In the genomic region with DNA sequence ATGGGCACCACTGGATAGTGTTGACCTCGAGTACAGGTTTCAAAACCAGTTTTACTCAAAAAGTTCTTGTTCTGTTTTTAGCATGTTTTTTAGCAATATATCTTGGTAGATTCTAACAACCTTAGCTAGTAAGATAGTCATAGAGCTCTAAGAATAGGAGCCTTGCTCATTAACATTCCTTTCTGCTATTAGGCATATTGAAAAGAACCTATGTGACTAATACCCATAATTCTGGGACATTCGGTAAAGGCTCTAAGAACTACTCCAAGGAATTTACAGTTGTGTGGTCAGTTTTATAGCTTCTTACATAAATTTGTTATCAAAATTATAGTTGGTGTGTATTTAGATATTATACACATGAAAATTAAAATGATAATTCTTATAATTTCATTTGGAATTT, we compare ENCODE assay signal across 14 cellular contexts. TPM values are rescaled to one million over a fixed set of nuclear protein-coding genes. Genes with fewer than 3 reads are reported as not detected.
DNase-seq lines count a peak whose midpoint lies in the region; ATAC-seq and TF ChIP-seq lines count a peak whose summit lies in the region.
"Had no signal": no experiment of that assay in that cellular context is flagged by ENCODE, and none has a peak within 500 bp of the region (broad histone marks: within the 10 kb centered on the region; RNA-seq: fewer than 3 reads in every experiment).

No MANE protein-coding gene starts in this region.

- peak overlapping the region; percentile 85 for H3K27ac Mint-ChIP-seq in activated CD4-positive, alpha-beta memory T cell treated with anti-CD3 and anti-CD28 coated beads for 36 hours
- H3K27ac Mint-ChIP-seq in activated CD4-positive, alpha-beta memory T cell treated with anti-CD3 and anti-CD28 coated beads, Interleukin-2, amount 10 ng/mL, durations not matched to agents 7 days and 5 days, result no peak overlapping the region
- H3K27ac Mint-ChIP-seq in activated B cell treated with CpG ODN at 0.5 μM for 24 hours (peak overlapping the region; percentile 82), mesothelial cell of epicardium (peak overlapping the region; percentile 44)
- H3K27ac Mint-ChIP-seq: neural progenitor cell, type B pancreatic cell had no signal

- no peaks in the 10 kb centered on the region for H3K27me3 ChIP-seq in thymus (ENCODE audit: control insufficient read depth, insufficient read depth)
- H3K27me3 ChIP-seq: breast epithelium, neural progenitor cell had no signal

- intact Hi-C loops in activated CD4-positive, alpha-beta memory T cell treated with anti-CD3 and anti-CD28 coated beads for 36 hours (cut with micrococcal nuclease), result loop anchor here (5.0 kb wide), 1 partner anchor 212 kb away; no protein-coding TSS in a partner anchor
- intact Hi-C loops in activated B cell treated with CpG ODN at 0.5 μM for 24 hours (cut with micrococcal nuclease), result no loop called here

- WGBS in thymus, result 93% methylated on average over 2 of the region's 2 CpGs

- no peaks in the 10 kb centered on the region for H3K9me3 ChIP-seq in thymus (ENCODE audit: control insufficient read depth)
- H3K9me3 ChIP-seq: breast epithelium had no signal

- no peaks in the 10 kb centered on the region for H3K27me3 Mint-ChIP-seq in activated CD4-positive, alpha-beta memory T cell treated with anti-CD3 and anti-CD28 coated beads for 36 hours
- H3K27me3 Mint-ChIP-seq in activated CD4-positive, alpha-beta memory T cell treated with anti-CD3 and anti-CD28 coated beads, Interleukin-2, amount 10 ng/mL, durations not matched to agents 7 days and 5 days, result no peaks in the 10 kb centered on the region
- no peaks in the 10 kb centered on the region for H3K27me3 Mint-ChIP-seq in activated B cell treated with CpG ODN at 0.5 μM for 24 hours
- H3K27me3 Mint-ChIP-seq in mesothelial cell of epicardium (ENCODE audit: low read depth), result no peaks in the 10 kb centered on the region
- H3K27me3 Mint-ChIP-seq: type B pancreatic cell had no signal

- H3K9me3 Mint-ChIP-seq in activated CD4-positive, alpha-beta memory T cell treated with anti-CD3 and anti-CD28 coated beads for 36 hours, result no peaks in the 10 kb centered on the region
- H3K9me3 Mint-ChIP-seq in activated CD4-positive, alpha-beta memory T cell treated with anti-CD3 and anti-CD28 coated beads, Interleukin-2, amount 10 ng/mL, durations not matched to agents 7 days and 5 days, result peaks cover 3% of the 10 kb centered on the region
- H3K9me3 Mint-ChIP-seq in activated B cell treated with CpG ODN at 0.5 μM for 24 hours (no peaks in the 10 kb centered on the region), mesothelial cell of epicardium (peaks cover 7% of the 10 kb centered on the region)
- H3K9me3 Mint-ChIP-seq: neural progenitor cell, type B pancreatic cell had no signal

- H3K4me3 ChIP-seq in thymus (ENCODE audit: low read length), result no peak overlapping the region
- H3K4me3 ChIP-seq: breast epithelium, K562, neural progenitor cell had no signal

- peaks cover 31% of the 10 kb centered on the region for H3K4me1 ChIP-seq in thymus (ENCODE audit: control insufficient read depth, insufficient read depth, low read length)
- H3K4me1 ChIP-seq: breast epithelium, neural progenitor cell had no signal

- H3K36me3 ChIP-seq in thymus (ENCODE audit: control insufficient read depth, insufficient read depth), result peaks cover 20% of the 10 kb centered on the region

- H3K36me3 Mint-ChIP-seq in activated CD4-positive, alpha-beta memory T cell treated with anti-CD3 and anti-CD28 coated beads for 36 hours, result peaks cover 43% of the 10 kb centered on the region
- peaks cover 65% of the 10 kb centered on the region for H3K36me3 Mint-ChIP-seq in activated CD4-positive, alpha-beta memory T cell treated with anti-CD3 and anti-CD28 coated beads, Interleukin-2, amount 10 ng/mL, durations not matched to agents 7 days and 5 days (ENCODE audit: low read depth)
- peaks cover 73% of the 10 kb centered on the region for H3K36me3 Mint-ChIP-seq in activated B cell treated with CpG ODN at 0.5 μM for 24 hours (ENCODE audit: low read depth)
- peaks cover 21% of the 10 kb centered on the region for H3K36me3 Mint-ChIP-seq in mesothelial cell of epicardium

- no peak overlapping the region for H3K4me3 Mint-ChIP-seq in activated CD4-positive, alpha-beta memory T cell treated with anti-CD3 and anti-CD28 coated beads for 36 hours
- H3K4me3 Mint-ChIP-seq in activated CD4-positive, alpha-beta memory T cell treated with anti-CD3 and anti-CD28 coated beads, Interleukin-2, amount 10 ng/mL, durations not matched to agents 7 days and 5 days, result no peak overlapping the region
- H3K4me3 Mint-ChIP-seq in activated B cell treated with CpG ODN at 0.5 μM for 24 hours (no peak overlapping the region), mesothelial cell of epicardium (no peak overlapping the region)
- H3K4me3 Mint-ChIP-seq: neural progenitor cell, type B pancreatic cell had no signal

- DNase-seq in activated CD4-positive, alpha-beta memory T cell treated with anti-CD3 and anti-CD28 coated beads for 36 hours, result no peak
- no peak for DNase-seq in activated CD4-positive, alpha-beta memory T cell treated with anti-CD3 and anti-CD28 coated beads, Interleukin-2, amount 10 ng/mL, durations not matched to agents 7 days and 5 days
- DNase-seq in activated B cell treated with CpG ODN at 0.5 μM for 24 hours (no peak), mesothelial cell of epicardium (ENCODE audit: low spot score in 2 of 2, unreplicated experiment in 2 of 2) (no peak), activated gamma-delta T cell (lab: John Stamatoyannopoulos, UW) (no peak), GF-D8 (lab: John Stamatoyannopoulos, UW) (no peak), HuH-7.5 (ENCODE audit: low spot score) (no peak)
- DNase-seq: left cardiac atrium, NCI-H1436 had no signal

- TF ChIP-seq CTCF in activated B cell treated with CpG ODN at 0.5 μM for 24 hours (IDR thresholded peaks at IDR 0.05) (no peak), mesothelial cell of epicardium (IDR thresholded peaks at IDR 0.05; ENCODE audit: unreplicated experiment) (no peak)

- no peak for ATAC-seq in activated B cell treated with CpG ODN at 0.5 μM for 24 hours (ENCODE audit: low read depth)
- ATAC-seq: K562, left cardiac atrium had no signal

- H3K4me1 Mint-ChIP-seq in activated CD4-positive, alpha-beta memory T cell treated with anti-CD3 and anti-CD28 coated beads for 36 hours (ENCODE audit: low read depth), result peaks cover 39% of the 10 kb centered on the region
- H3K4me1 Mint-ChIP-seq in activated CD4-positive, alpha-beta memory T cell treated with anti-CD3 and anti-CD28 coated beads, Interleukin-2, amount 10 ng/mL, durations not matched to agents 7 days and 5 days, result peaks cover 42% of the 10 kb centered on the region
- peaks cover 44% of the 10 kb centered on the region for H3K4me1 Mint-ChIP-seq in activated B cell treated with CpG ODN at 0.5 μM for 24 hours
- H3K4me1 Mint-ChIP-seq in mesothelial cell of epicardium, result peaks cover 12% of the 10 kb centered on the region
- H3K4me1 Mint-ChIP-seq: neural progenitor cell had no signal

- POLR2A ChIA-PET in activated CD4-positive, alpha-beta memory T cell treated with anti-CD3 and anti-CD28 coated beads for 36 hours (lab: Charles Lee), result interaction anchor here (0.7 kb wide), 1 partner anchor 11 kb away, joined by 5 read pairs; a partner anchor contains a TSS
- POLR2A ChIA-PET in activated CD4-positive, alpha-beta memory T cell treated with anti-CD3 and anti-CD28 coated beads, Interleukin-2, amount 10 ng/mL, durations not matched to agents 7 days and 5 days (lab: Charles Lee), result interaction anchor here (0.7 to 4.4 kb wide), 4 partner anchors 12 to 155 kb away, joined by 3 to 18 read pairs (median 4); a partner anchor contains a TSS
- POLR2A ChIA-PET in activated B cell treated with CpG ODN at 0.5 μM for 24 hours (lab: Charles Lee), result interaction anchor here (1.2 to 4.7 kb wide), 7 partner anchors 10 to 114 kb away, joined by 3 to 49 read pairs (median 7); a partner anchor contains a TSS

- peak overlapping the region; percentile 86 for H3K27ac ChIP-seq in thymus (ENCODE audit: low read depth)
- H3K27ac ChIP-seq: breast epithelium, neural progenitor cell had no signal

- CTCF ChIA-PET in activated CD4-positive, alpha-beta memory T cell treated with anti-CD3 and anti-CD28 coated beads for 36 hours (lab: Charles Lee), result interaction anchor here (0.8 to 1.6 kb wide), 3 partner anchors 22 to 213 kb away, joined by 3 to 8 read pairs (median 5); no protein-coding TSS in a partner anchor
- CTCF ChIA-PET in activated CD4-positive, alpha-beta memory T cell treated with anti-CD3 and anti-CD28 coated beads, Interleukin-2, amount 10 ng/mL, durations not matched to agents 7 days and 5 days (lab: Charles Lee), result interaction anchor here (0.9 to 1.5 kb wide), 2 partner anchors 22 to 283 kb away, joined by 3 to 7 read pairs; no protein-coding TSS in a partner anchor
- CTCF ChIA-PET in activated B cell treated with CpG ODN at 0.5 μM for 24 hours (lab: Charles Lee), result interaction anchor here (0.5 to 4.5 kb wide), 6 partner anchors 14 to 214 kb away, joined by 3 to 28 read pairs (median 5); no protein-coding TSS in a partner anchor

RNA-seq across cellular contexts. Expression of a gene that starts 11.6 kb away (rescaled TPM):
- total RNA-seq in activated CD4-positive, alpha-beta memory T cell treated with anti-CD3 and anti-CD28 coated beads for 36 hours, result 10 to 100 TPM; 11.5 to 13.0 TPM
- total RNA-seq in activated CD4-positive, alpha-beta memory T cell treated with anti-CD3 and anti-CD28 coated beads, Interleukin-2, amount 10 ng/mL, durations not matched to agents 7 days and 5 days, result 10 to 100 TPM; 18.0 to 21.0 TPM
- 49.2 and 65.7 TPM in 2 replicates for total RNA-seq in activated B cell treated with CpG ODN at 0.5 μM for 24 hours
- total RNA-seq in mesothelial cell of epicardium, result 9.7 to 11.9 TPM (median 10.6 TPM) in 3 replicates
- polyA plus RNA-seq in thymus, result 14.1 TPM
